1 cellular context compared by ENCODE assay signal in genomic region chr17:80426671-80427326, GRCh38.
TF ChIP-seq lines count a peak whose summit lies in the region.

No MANE protein-coding gene starts in this region.

TF ChIP-seq in HepG2, 621 proteins besides CTCF, POLR2A, EP300 and RAD21 (continued from another document and continues in another):
- TF ChIP-seq, protein P1, sequence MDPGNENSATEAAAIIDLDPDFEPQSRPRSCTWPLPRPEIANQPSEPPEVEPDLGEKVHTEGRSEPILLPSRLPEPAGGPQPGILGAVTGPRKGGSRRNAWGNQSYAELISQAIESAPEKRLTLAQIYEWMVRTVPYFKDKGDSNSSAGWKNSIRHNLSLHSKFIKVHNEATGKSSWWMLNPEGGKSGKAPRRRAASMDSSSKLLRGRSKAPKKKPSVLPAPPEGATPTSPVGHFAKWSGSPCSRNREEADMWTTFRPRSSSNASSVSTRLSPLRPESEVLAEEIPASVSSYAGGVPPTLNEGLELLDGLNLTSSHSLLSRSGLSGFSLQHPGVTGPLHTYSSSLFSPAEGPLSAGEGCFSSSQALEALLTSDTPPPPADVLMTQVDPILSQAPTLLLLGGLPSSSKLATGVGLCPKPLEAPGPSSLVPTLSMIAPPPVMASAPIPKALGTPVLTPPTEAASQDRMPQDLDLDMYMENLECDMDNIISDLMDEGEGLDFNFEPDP (CRISPR knock-in tag; conservative IDR thresholded peaks at IDR 0.05), result no peak
- TF ChIP-seq, protein P2, sequence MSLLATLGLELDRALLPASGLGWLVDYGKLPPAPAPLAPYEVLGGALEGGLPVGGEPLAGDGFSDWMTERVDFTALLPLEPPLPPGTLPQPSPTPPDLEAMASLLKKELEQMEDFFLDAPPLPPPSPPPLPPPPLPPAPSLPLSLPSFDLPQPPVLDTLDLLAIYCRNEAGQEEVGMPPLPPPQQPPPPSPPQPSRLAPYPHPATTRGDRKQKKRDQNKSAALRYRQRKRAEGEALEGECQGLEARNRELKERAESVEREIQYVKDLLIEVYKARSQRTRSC (CRISPR knock-in tag; IDR thresholded peaks at IDR 0.05; ENCODE audit: low read depth), result no peak
- TF ChIP-seq SMAD3 (CRISPR knock-in tag; IDR thresholded peaks at IDR 0.05) (peak; percentile 53; the same call in 1 of the 2 replicates), KAT8 (CRISPR knock-in tag; IDR thresholded peaks at IDR 0.05) (peak; percentile 41; the same call in 1 of the 2 replicates), AKAP8 (CRISPR knock-in tag; IDR thresholded peaks at IDR 0.05) (peak; percentile 39; the same call in 1 of the 2 replicates), ZNF337 (CRISPR knock-in tag; IDR thresholded peaks at IDR 0.05; ENCODE audit: borderline replicate concordance, low read depth) (no peak), PTBP1 (IDR thresholded peaks at IDR 0.05; ENCODE audit: low read depth, low read length, poor library complexity, severe bottlenecking) (no peak), ZFY (CRISPR knock-in tag; IDR thresholded peaks at IDR 0.05) (peak; percentile 38; the same call in 1 of the 2 replicates), NR2F1 (CRISPR knock-in tag; IDR thresholded peaks at IDR 0.05) (no peak), ZNF598 (CRISPR knock-in tag; IDR thresholded peaks at IDR 0.05; ENCODE audit: borderline replicate concordance) (0 out of 2 replicates have a peak, but pooled peaks have one; percentile 72), TARDBP (CRISPR knock-in tag; IDR thresholded peaks at IDR 0.05) (peak; percentile 61; the same call in 1 of the 2 replicates), MAX (IDR thresholded peaks at IDR 0.05) (no peak), TRIM24 (CRISPR knock-in tag; IDR thresholded peaks at IDR 0.05) (no peak), HNF1B (CRISPR knock-in tag; IDR thresholded peaks at IDR 0.05) (peak; percentile 81), ZNF235 (CRISPR knock-in tag; IDR thresholded peaks at IDR 0.05; ENCODE audit: borderline replicate concordance) (no peak), ELF3 (CRISPR knock-in tag; IDR thresholded peaks at IDR 0.05) (0 out of 2 replicates have a peak, but pooled peaks have one; percentile 34), ZBTB21 (CRISPR knock-in tag; IDR thresholded peaks at IDR 0.05) (no peak), FOXK1 (CRISPR knock-in tag; IDR thresholded peaks at IDR 0.05; ENCODE audit: borderline replicate concordance, low read depth) (no peak), ZNF580 (CRISPR knock-in tag; IDR thresholded peaks at IDR 0.05; ENCODE audit: borderline replicate concordance, low read depth) (peak; percentile 78; the same call in 1 of the 2 replicates), MEF2D (CRISPR knock-in tag; IDR thresholded peaks at IDR 0.05) (no peak), ZNF652 (CRISPR knock-in tag; IDR thresholded peaks at IDR 0.05; ENCODE audit: borderline replicate concordance, low read depth) (no peak), MYPOP (CRISPR knock-in tag; IDR thresholded peaks at IDR 0.05) (no peak), CREM (IDR thresholded peaks at IDR 0.05) (no peak), CREM (CRISPR knock-in tag; IDR thresholded peaks at IDR 0.05) (no peak), ZMYM2 (CRISPR knock-in tag; IDR thresholded peaks at IDR 0.05) (no peak), ZBTB38 (CRISPR knock-in tag; IDR thresholded peaks at IDR 0.05) (peak; percentile 64), ZNF17 (CRISPR knock-in tag; IDR thresholded peaks at IDR 0.05) (no peak), KLF6 (CRISPR knock-in tag; IDR thresholded peaks at IDR 0.05) (peak; percentile 70; the same call in 1 of the 2 replicates), ZFX (CRISPR knock-in tag; IDR thresholded peaks at IDR 0.05; ENCODE audit: low read depth) (peak; percentile 56; the same call in 1 of the 2 replicates), ZSCAN20 (CRISPR knock-in tag; IDR thresholded peaks at IDR 0.05; ENCODE audit: borderline replicate concordance) (no peak), SOX13 (IDR thresholded peaks at IDR 0.05) (no peak), SOX13 (CRISPR knock-in tag; conservative IDR thresholded peaks at IDR 0.05 in 1 of 2, IDR thresholded peaks at IDR 0.05 in 1 of 2) (no peak), KAT7 (CRISPR knock-in tag; IDR thresholded peaks at IDR 0.05; ENCODE audit: borderline replicate concordance) (peak; percentile 63; the same call in 1 of the 2 replicates), BORCS8-MEF2B (CRISPR knock-in tag; IDR thresholded peaks at IDR 0.05) (peak; percentile 77; the same call in 1 of the 2 replicates), ZNF382 (CRISPR knock-in tag; IDR thresholded peaks at IDR 0.05; ENCODE audit: borderline replicate concordance) (no peak), E2F5 (CRISPR knock-in tag; conservative IDR thresholded peaks at IDR 0.05) (0 out of 2 replicates have a peak, but pooled peaks have one; percentile 40), ZBTB44 (CRISPR knock-in tag; IDR thresholded peaks at IDR 0.05) (0 out of 2 replicates have a peak, but pooled peaks have one; percentile 85)
- TF ChIP-seq, protein P3, sequence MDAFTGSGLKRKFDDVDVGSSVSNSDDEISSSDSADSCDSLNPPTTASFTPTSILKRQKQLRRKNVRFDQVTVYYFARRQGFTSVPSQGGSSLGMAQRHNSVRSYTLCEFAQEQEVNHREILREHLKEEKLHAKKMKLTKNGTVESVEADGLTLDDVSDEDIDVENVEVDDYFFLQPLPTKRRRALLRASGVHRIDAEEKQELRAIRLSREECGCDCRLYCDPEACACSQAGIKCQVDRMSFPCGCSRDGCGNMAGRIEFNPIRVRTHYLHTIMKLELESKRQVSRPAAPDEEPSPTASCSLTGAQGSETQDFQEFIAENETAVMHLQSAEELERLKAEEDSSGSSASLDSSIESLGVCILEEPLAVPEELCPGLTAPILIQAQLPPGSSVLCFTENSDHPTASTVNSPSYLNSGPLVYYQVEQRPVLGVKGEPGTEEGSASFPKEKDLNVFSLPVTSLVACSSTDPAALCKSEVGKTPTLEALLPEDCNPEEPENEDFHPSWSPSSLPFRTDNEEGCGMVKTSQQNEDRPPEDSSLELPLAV (CRISPR knock-in tag; conservative IDR thresholded peaks at IDR 0.05; ENCODE audit: low read depth), result no peak
- TF ChIP-seq, protein P4, sequence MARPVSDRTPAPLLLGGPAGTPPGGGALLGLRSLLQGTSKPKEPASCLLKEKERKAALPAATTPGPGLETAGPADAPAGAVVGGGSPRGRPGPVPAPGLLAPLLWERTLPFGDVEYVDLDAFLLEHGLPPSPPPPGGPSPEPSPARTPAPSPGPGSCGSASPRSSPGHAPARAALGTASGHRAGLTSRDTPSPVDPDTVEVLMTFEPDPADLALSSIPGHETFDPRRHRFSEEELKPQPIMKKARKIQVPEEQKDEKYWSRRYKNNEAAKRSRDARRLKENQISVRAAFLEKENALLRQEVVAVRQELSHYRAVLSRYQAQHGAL (CRISPR knock-in tag; IDR thresholded peaks at IDR 0.05; ENCODE audit: not compliant biosample characterization), result no peak
- TF ChIP-seq, protein P5, sequence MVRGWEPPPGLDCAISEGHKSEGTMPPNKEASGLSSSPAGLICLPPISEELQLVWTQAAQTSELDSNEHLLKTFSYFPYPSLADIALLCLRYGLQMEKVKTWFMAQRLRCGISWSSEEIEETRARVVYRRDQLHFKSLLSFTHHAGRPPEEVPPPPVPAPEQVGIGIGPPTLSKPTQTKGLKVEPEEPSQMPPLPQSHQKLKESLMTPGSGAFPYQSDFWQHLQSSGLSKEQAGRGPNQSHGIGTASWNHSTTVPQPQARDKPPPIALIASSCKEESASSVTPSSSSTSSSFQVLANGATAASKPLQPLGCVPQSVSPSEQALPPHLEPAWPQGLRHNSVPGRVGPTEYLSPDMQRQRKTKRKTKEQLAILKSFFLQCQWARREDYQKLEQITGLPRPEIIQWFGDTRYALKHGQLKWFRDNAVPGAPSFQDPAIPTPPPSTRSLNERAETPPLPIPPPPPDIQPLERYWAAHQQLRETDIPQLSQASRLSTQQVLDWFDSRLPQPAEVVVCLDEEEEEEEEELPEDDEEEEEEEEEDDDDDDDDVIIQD (CRISPR knock-in tag; IDR thresholded peaks at IDR 0.05; ENCODE audit: low read depth), result no peak
- TF ChIP-seq, protein P6, sequence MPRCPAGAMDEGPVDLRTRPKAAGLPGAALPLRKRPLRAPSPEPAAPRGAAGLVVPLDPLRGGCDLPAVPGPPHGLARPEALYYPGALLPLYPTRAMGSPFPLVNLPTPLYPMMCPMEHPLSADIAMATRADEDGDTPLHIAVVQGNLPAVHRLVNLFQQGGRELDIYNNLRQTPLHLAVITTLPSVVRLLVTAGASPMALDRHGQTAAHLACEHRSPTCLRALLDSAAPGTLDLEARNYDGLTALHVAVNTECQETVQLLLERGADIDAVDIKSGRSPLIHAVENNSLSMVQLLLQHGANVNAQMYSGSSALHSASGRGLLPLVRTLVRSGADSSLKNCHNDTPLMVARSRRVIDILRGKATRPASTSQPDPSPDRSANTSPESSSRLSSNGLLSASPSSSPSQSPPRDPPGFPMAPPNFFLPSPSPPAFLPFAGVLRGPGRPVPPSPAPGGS (CRISPR knock-in tag; IDR thresholded peaks at IDR 0.05), result peak; percentile 63; the same call in 1 of the 2 replicates
